1 cellular context compared by ENCODE assay signal in the genomic region with DNA sequence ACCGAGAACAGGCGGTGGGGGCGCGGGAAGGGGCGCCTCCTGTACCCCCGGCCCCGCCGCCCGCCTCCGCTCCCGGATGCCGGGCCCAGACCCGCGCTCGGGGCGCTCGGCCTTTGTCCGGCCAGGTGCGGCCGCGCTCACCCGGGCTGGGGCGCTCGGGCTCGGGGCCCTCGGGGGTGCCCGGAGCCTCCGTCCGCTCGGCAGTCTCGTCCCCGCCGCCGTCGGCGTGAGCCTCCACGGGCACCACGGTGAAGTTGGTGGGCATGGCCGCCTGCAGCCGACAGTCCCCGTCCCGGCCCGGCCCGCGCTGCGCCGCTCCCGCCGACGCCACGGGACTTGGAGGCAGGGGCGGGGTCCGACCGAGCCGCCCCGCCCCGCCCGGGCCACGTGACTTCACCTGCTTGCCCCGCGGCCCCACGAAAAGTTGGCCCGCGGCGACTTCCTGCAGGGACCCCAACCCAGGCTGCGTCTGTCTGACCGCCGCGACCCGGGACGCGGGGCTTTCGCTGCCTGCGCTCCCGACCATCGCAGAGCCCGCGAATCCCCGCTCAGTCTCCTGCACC.
A peak's percentile ranks its signal among the peaks of the same experiment; 100 is the strongest.
TF ChIP-seq lines count a peak whose summit lies in the region.

Gene SLC12A7 (minus strand): TSS at position 337 of the 563 bp plus-strand sequence. CDS start 72 bp downstream, at position 265.

TF ChIP-seq in K562, 482 proteins besides CTCF, POLR2A, EP300 and RAD21 (continued from another document and continues in another):
- TF ChIP-seq, protein P1, sequence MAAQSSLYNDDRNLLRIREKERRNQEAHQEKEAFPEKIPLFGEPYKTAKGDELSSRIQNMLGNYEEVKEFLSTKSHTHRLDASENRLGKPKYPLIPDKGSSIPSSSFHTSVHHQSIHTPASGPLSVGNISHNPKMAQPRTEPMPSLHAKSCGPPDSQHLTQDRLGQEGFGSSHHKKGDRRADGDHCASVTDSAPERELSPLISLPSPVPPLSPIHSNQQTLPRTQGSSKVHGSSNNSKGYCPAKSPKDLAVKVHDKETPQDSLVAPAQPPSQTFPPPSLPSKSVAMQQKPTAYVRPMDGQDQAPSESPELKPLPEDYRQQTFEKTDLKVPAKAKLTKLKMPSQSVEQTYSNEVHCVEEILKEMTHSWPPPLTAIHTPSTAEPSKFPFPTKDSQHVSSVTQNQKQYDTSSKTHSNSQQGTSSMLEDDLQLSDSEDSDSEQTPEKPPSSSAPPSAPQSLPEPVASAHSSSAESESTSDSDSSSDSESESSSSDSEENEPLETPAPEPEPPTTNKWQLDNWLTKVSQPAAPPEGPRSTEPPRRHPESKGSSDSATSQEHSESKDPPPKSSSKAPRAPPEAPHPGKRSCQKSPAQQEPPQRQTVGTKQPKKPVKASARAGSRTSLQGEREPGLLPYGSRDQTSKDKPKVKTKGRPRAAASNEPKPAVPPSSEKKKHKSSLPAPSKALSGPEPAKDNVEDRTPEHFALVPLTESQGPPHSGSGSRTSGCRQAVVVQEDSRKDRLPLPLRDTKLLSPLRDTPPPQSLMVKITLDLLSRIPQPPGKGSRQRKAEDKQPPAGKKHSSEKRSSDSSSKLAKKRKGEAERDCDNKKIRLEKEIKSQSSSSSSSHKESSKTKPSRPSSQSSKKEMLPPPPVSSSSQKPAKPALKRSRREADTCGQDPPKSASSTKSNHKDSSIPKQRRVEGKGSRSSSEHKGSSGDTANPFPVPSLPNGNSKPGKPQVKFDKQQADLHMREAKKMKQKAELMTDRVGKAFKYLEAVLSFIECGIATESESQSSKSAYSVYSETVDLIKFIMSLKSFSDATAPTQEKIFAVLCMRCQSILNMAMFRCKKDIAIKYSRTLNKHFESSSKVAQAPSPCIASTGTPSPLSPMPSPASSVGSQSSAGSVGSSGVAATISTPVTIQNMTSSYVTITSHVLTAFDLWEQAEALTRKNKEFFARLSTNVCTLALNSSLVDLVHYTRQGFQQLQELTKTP (IDR thresholded peaks at IDR 0.05; ENCODE audit: low read depth in 1 of 2, partially characterized antibody in 2 of 2): no peak
- no peak for TF ChIP-seq ELK3 (CRISPR knock-in tag; IDR thresholded peaks at IDR 0.05)
- peak; percentile 63; the same call in 1 of the 2 replicates for TF ChIP-seq RB1 (IDR thresholded peaks at IDR 0.05; ENCODE audit: low read depth)
- TF ChIP-seq GATAD2B (IDR thresholded peaks at IDR 0.05; ENCODE audit: borderline replicate concordance): 0 out of 2 replicates have a peak, but pooled peaks have one; percentile 28
- TF ChIP-seq USF2 (CRISPR knock-in tag; IDR thresholded peaks at IDR 0.05): peak; percentile 92
- TF ChIP-seq, protein P2, sequence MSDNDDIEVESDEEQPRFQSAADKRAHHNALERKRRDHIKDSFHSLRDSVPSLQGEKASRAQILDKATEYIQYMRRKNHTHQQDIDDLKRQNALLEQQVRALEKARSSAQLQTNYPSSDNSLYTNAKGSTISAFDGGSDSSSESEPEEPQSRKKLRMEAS (CRISPR knock-in tag; IDR thresholded peaks at IDR 0.05): peak; percentile 54; the same call in 1 of the 2 replicates
- peak; percentile 81 for TF ChIP-seq CXXC5 (CRISPR knock-in tag; IDR thresholded peaks at IDR 0.05)
- TF ChIP-seq CBFA2T2 (conservative IDR thresholded peaks at IDR 0.05): peak; percentile 34
- no peak for TF ChIP-seq TCF3 (CRISPR knock-in tag; IDR thresholded peaks at IDR 0.05)
- TF ChIP-seq ZNF263 (CRISPR knock-in tag; IDR thresholded peaks at IDR 0.05; ENCODE audit: borderline replicate concordance): no peak
- peak; percentile 43 for TF ChIP-seq RBFOX2 (IDR thresholded peaks at IDR 0.05; ENCODE audit: low read depth, low read length)
- TF ChIP-seq PCBP1 (IDR thresholded peaks at IDR 0.05; ENCODE audit: low read depth, low read length, poor library complexity, severe bottlenecking): peak; percentile 87
- TF ChIP-seq HMGN3 (IDR thresholded peaks at IDR 0.05; ENCODE audit: borderline replicate concordance, extremely low read depth, insufficient read length, low read depth, low read length): peak; percentile 44
- TF ChIP-seq, protein P3, sequence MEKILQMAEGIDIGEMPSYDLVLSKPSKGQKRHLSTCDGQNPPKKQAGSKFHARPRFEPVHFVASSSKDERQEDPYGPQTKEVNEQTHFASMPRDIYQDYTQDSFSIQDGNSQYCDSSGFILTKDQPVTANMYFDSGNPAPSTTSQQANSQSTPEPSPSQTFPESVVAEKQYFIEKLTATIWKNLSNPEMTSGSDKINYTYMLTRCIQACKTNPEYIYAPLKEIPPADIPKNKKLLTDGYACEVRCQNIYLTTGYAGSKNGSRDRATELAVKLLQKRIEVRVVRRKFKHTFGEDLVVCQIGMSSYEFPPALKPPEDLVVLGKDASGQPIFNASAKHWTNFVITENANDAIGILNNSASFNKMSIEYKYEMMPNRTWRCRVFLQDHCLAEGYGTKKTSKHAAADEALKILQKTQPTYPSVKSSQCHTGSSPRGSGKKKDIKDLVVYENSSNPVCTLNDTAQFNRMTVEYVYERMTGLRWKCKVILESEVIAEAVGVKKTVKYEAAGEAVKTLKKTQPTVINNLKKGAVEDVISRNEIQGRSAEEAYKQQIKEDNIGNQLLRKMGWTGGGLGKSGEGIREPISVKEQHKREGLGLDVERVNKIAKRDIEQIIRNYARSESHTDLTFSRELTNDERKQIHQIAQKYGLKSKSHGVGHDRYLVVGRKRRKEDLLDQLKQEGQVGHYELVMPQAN (IDR thresholded peaks at IDR 0.05; ENCODE audit: borderline replicate concordance): no peak
- peak; percentile 21 for TF ChIP-seq SAP30 (IDR thresholded peaks at IDR 0.05; ENCODE audit: borderline replicate concordance, insufficient read depth, low read depth, low read length, poor library complexity, severe bottlenecking)
- no peak for TF ChIP-seq ZBTB9 (CRISPR knock-in tag; IDR thresholded peaks at IDR 0.05)
- TF ChIP-seq KDM2B (CRISPR knock-in tag; IDR thresholded peaks at IDR 0.05): no peak; the same call in 1 of the 2 replicates
- peak; percentile 91 for TF ChIP-seq USF1 (CRISPR knock-in tag; IDR thresholded peaks at IDR 0.05)
- TF ChIP-seq KDM5B (IDR thresholded peaks at IDR 0.05; ENCODE audit: insufficient replicate concordance, low read depth, low read length): peak; percentile 70
- TF ChIP-seq, protein P4, sequence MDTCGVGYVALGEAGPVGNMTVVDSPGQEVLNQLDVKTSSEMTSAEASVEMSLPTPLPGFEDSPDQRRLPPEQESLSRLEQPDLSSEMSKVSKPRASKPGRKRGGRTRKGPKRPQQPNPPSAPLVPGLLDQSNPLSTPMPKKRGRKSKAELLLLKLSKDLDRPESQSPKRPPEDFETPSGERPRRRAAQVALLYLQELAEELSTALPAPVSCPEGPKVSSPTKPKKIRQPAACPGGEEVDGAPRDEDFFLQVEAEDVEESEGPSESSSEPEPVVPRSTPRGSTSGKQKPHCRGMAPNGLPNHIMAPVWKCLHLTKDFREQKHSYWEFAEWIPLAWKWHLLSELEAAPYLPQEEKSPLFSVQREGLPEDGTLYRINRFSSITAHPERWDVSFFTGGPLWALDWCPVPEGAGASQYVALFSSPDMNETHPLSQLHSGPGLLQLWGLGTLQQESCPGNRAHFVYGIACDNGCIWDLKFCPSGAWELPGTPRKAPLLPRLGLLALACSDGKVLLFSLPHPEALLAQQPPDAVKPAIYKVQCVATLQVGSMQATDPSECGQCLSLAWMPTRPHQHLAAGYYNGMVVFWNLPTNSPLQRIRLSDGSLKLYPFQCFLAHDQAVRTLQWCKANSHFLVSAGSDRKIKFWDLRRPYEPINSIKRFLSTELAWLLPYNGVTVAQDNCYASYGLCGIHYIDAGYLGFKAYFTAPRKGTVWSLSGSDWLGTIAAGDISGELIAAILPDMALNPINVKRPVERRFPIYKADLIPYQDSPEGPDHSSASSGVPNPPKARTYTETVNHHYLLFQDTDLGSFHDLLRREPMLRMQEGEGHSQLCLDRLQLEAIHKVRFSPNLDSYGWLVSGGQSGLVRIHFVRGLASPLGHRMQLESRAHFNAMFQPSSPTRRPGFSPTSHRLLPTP (IDR thresholded peaks at IDR 0.05; ENCODE audit: borderline replicate concordance, extremely low read depth, insufficient read length): no peak
- TF ChIP-seq POLR2G (IDR thresholded peaks at IDR 0.05; ENCODE audit: low read depth, low read length): peak; percentile 59
- TF ChIP-seq ZNF830 (CRISPR knock-in tag; IDR thresholded peaks at IDR 0.05): no peak
- TF ChIP-seq CHD2 (IDR thresholded peaks at IDR 0.05; ENCODE audit: low read depth, low read length): 0 out of 2 replicates have a peak, but pooled peaks have one; percentile 30
- no peak for TF ChIP-seq TGIF2 (CRISPR knock-in tag; IDR thresholded peaks at IDR 0.05)
- TF ChIP-seq KLF1 (tag; IDR thresholded peaks at IDR 0.05): peak; percentile 34; the same call in 1 of the 2 replicates
- TF ChIP-seq UBTF (IDR thresholded peaks at IDR 0.05; ENCODE audit: borderline replicate concordance in 1 of 2, low read depth in 2 of 2, low read length in 2 of 2): 0 out of 4 replicates have a peak, but pooled peaks of 1 of the 2 experiments have one; percentile 44
- TF ChIP-seq RBBP5 (IDR thresholded peaks at IDR 0.05; ENCODE audit: borderline replicate concordance, insufficient read depth, low read length, poor library complexity, severe bottlenecking): peak; percentile 28
- TF ChIP-seq, protein P5, sequence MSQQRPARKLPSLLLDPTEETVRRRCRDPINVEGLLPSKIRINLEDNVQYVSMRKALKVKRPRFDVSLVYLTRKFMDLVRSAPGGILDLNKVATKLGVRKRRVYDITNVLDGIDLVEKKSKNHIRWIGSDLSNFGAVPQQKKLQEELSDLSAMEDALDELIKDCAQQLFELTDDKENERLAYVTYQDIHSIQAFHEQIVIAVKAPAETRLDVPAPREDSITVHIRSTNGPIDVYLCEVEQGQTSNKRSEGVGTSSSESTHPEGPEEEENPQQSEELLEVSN (IDR thresholded peaks at IDR 0.05; ENCODE audit: borderline replicate concordance in 1 of 2, extremely low read depth in 1 of 2, insufficient read depth in 1 of 2, insufficient read length in 1 of 2, low read depth in 1 of 2, low read length in 1 of 2, poor library complexity in 1 of 2, severe bottlenecking in 1 of 2): peak; percentile 19 to 75
- TF ChIP-seq TFE3 (CRISPR knock-in tag; IDR thresholded peaks at IDR 0.05): peak; percentile 91
- peak; percentile 46; the same call in 1 of the 2 replicates for TF ChIP-seq SIN3B (IDR thresholded peaks at IDR 0.05; ENCODE audit: low read depth)
- no peak for TF ChIP-seq RBM39 (optimal IDR thresholded peaks at IDR 0.05; ENCODE audit: low read depth, low read length)
- TF ChIP-seq RFX1 (IDR thresholded peaks at IDR 0.05): no peak
- no peak for TF ChIP-seq FOXM1 (IDR thresholded peaks at IDR 0.05; ENCODE audit: low read depth)
- no peak for TF ChIP-seq FOXM1 (CRISPR knock-in tag; IDR thresholded peaks at IDR 0.05; ENCODE audit: low read depth)
